Comparison of ENCODE assay signal across 1 cellular context in genomic region chr13:33542309-33543088, GRCh38.
A peak's percentile ranks its signal among the peaks of the same experiment; 100 is the strongest.
TF ChIP-seq lines count a peak whose summit lies in the region.

No MANE protein-coding gene starts in this region.

TF ChIP-seq in HepG2, 621 proteins besides CTCF, POLR2A, EP300 and RAD21 (continued from another document and continues in another):
- peak; percentile 81; the same call in 1 of the 2 replicates for TF ChIP-seq ZBTB33 (CRISPR knock-in tag; IDR thresholded peaks at IDR 0.05)
- no peak; the same call in 1 of the 2 replicates for TF ChIP-seq MLX (CRISPR knock-in tag; IDR thresholded peaks at IDR 0.05)
- peak; percentile 98 for TF ChIP-seq MEF2D (CRISPR knock-in tag; IDR thresholded peaks at IDR 0.05)
- TF ChIP-seq ZC3H4 (CRISPR knock-in tag; IDR thresholded peaks at IDR 0.05; ENCODE audit: borderline replicate concordance), result 0 out of 2 replicates have a peak, but pooled peaks have one; percentile 11
- no peak for TF ChIP-seq ZNF513 (CRISPR knock-in tag; conservative IDR thresholded peaks at IDR 0.05)
- TF ChIP-seq YEATS4 (CRISPR knock-in tag; IDR thresholded peaks at IDR 0.05; ENCODE audit: borderline replicate concordance), result peak; percentile 97
- peak; percentile 97 for TF ChIP-seq ZSCAN9 (CRISPR knock-in tag; IDR thresholded peaks at IDR 0.05; ENCODE audit: borderline replicate concordance)
- TF ChIP-seq LCORL (IDR thresholded peaks at IDR 0.05), result no peak
- peak; percentile 93 for TF ChIP-seq LCORL (CRISPR knock-in tag; IDR thresholded peaks at IDR 0.05)
- TF ChIP-seq FLYWCH1 (CRISPR knock-in tag; IDR thresholded peaks at IDR 0.05), result peak; percentile 96; the same call in 1 of the 2 replicates
- peak; percentile 96 for TF ChIP-seq BRCA1 (CRISPR knock-in tag; IDR thresholded peaks at IDR 0.05)
- TF ChIP-seq ZBTB1 (CRISPR knock-in tag; IDR thresholded peaks at IDR 0.05; ENCODE audit: borderline replicate concordance), result no peak
- peak; percentile 87; the same call in 1 of the 2 replicates for TF ChIP-seq KLF13 (CRISPR knock-in tag; IDR thresholded peaks at IDR 0.05)
- TF ChIP-seq ZNF10 (CRISPR knock-in tag; IDR thresholded peaks at IDR 0.05; ENCODE audit: borderline replicate concordance, low read depth), result no peak
- peak; percentile 51; the same call in 1 of the 2 replicates for TF ChIP-seq SMC3 (IDR thresholded peaks at IDR 0.05; ENCODE audit: low read length)
- no peak; the same call in 1 of the 2 replicates for TF ChIP-seq SKIL (CRISPR knock-in tag; IDR thresholded peaks at IDR 0.05; ENCODE audit: borderline replicate concordance)
- TF ChIP-seq ZFP37 (CRISPR knock-in tag; IDR thresholded peaks at IDR 0.05; ENCODE audit: borderline replicate concordance), result peak; percentile 99
- TF ChIP-seq HNF4G (IDR thresholded peaks at IDR 0.05; ENCODE audit: borderline replicate concordance, low read depth, low read length), result no peak; the same call in 1 of the 2 replicates
- TF ChIP-seq HNF4G (CRISPR knock-in tag; IDR thresholded peaks at IDR 0.05; ENCODE audit: borderline replicate concordance, low read depth), result peak; percentile 77; the same call in 1 of the 2 replicates
- TF ChIP-seq EHMT2 (IDR thresholded peaks at IDR 0.05; ENCODE audit: borderline replicate concordance, low read depth, low read length), result no peak
- peak; percentile 96 for TF ChIP-seq ZNF670 (CRISPR knock-in tag; IDR thresholded peaks at IDR 0.05; ENCODE audit: borderline replicate concordance)
- peak; percentile 84 for TF ChIP-seq ZKSCAN8 (CRISPR knock-in tag; IDR thresholded peaks at IDR 0.05; ENCODE audit: borderline replicate concordance)
- TF ChIP-seq ZNF672 (CRISPR knock-in tag; IDR thresholded peaks at IDR 0.05), result no peak
- peak; percentile 97 for TF ChIP-seq ZNF274 (CRISPR knock-in tag; IDR thresholded peaks at IDR 0.05)
- peak; percentile 96 for TF ChIP-seq ZNF18 (CRISPR knock-in tag; IDR thresholded peaks at IDR 0.05; ENCODE audit: insufficient replicate concordance)
- TF ChIP-seq ZNF605 (CRISPR knock-in tag; IDR thresholded peaks at IDR 0.05), result peak; percentile 99
- TF ChIP-seq HNRNPK (IDR thresholded peaks at IDR 0.05; ENCODE audit: low read depth, low read length, poor library complexity, severe bottlenecking), result peak; percentile 35
- peak; percentile 98 for TF ChIP-seq BCL3 (CRISPR knock-in tag; IDR thresholded peaks at IDR 0.05)
- peak; percentile 94 for TF ChIP-seq IKZF4 (CRISPR knock-in tag; IDR thresholded peaks at IDR 0.05; ENCODE audit: borderline replicate concordance, low read depth, not compliant biosample characterization)
- no peak for TF ChIP-seq PLRG1 (conservative IDR thresholded peaks at IDR 0.05)
- peak; percentile 99 for TF ChIP-seq ZNF784 (CRISPR knock-in tag; IDR thresholded peaks at IDR 0.05; ENCODE audit: borderline replicate concordance)
- peak; percentile 87 for TF ChIP-seq MXD4 (CRISPR knock-in tag; IDR thresholded peaks at IDR 0.05)
- peak; percentile 78 for TF ChIP-seq GABPA (IDR thresholded peaks at IDR 0.05; ENCODE audit: low read depth, low read length)
- peak; percentile 93 for TF ChIP-seq GABPA (CRISPR knock-in tag; IDR thresholded peaks at IDR 0.05; ENCODE audit: low read depth)
- peak; percentile 89 for TF ChIP-seq ZNF510 (CRISPR knock-in tag; IDR thresholded peaks at IDR 0.05; ENCODE audit: low read depth)
- TF ChIP-seq MTERF4 (CRISPR knock-in tag; IDR thresholded peaks at IDR 0.05), result peak; percentile 85; the same call in 1 of the 2 replicates
- TF ChIP-seq PRPF4 (IDR thresholded peaks at IDR 0.05; ENCODE audit: low read depth, low read length, poor library complexity, severe bottlenecking), result no peak
- TF ChIP-seq BATF2 (CRISPR knock-in tag; IDR thresholded peaks at IDR 0.05), result peak; percentile 89
- TF ChIP-seq ZKSCAN1 (IDR thresholded peaks at IDR 0.05; ENCODE audit: low read length), result no peak
- TF ChIP-seq TIGD3 (CRISPR knock-in tag; IDR thresholded peaks at IDR 0.05; ENCODE audit: borderline replicate concordance), result peak; percentile 98
- TF ChIP-seq HNRNPL (IDR thresholded peaks at IDR 0.05; ENCODE audit: low read depth, low read length), result peak; percentile 71; the same call in 1 of the 2 replicates
- peak; percentile 68; the same call in 1 of the 2 replicates for TF ChIP-seq MTF2 (CRISPR knock-in tag; IDR thresholded peaks at IDR 0.05; ENCODE audit: borderline replicate concordance)
- TF ChIP-seq ZNF260 (CRISPR knock-in tag; IDR thresholded peaks at IDR 0.05; ENCODE audit: borderline replicate concordance, low read depth), result 0 out of 2 replicates have a peak, but pooled peaks have one; percentile 57
- TF ChIP-seq REPIN1 (CRISPR knock-in tag; IDR thresholded peaks at IDR 0.05; ENCODE audit: borderline replicate concordance, low read depth), result peak; percentile 97; the same call in 1 of the 2 replicates
- TF ChIP-seq NR2F2 (IDR thresholded peaks at IDR 0.05; ENCODE audit: borderline replicate concordance, low read depth), result no peak
- peak; percentile 98 for TF ChIP-seq ZNF280D (CRISPR knock-in tag; IDR thresholded peaks at IDR 0.05)
- peak; percentile 72; the same call in 1 of the 2 replicates for TF ChIP-seq SIX1 (CRISPR knock-in tag; IDR thresholded peaks at IDR 0.05; ENCODE audit: borderline replicate concordance)
- no peak for TF ChIP-seq ZNF577 (CRISPR knock-in tag; IDR thresholded peaks at IDR 0.05; ENCODE audit: borderline replicate concordance, low read depth)
- TF ChIP-seq SP140L (CRISPR knock-in tag; IDR thresholded peaks at IDR 0.05; ENCODE audit: borderline replicate concordance), result no peak
